In the genomic region with DNA sequence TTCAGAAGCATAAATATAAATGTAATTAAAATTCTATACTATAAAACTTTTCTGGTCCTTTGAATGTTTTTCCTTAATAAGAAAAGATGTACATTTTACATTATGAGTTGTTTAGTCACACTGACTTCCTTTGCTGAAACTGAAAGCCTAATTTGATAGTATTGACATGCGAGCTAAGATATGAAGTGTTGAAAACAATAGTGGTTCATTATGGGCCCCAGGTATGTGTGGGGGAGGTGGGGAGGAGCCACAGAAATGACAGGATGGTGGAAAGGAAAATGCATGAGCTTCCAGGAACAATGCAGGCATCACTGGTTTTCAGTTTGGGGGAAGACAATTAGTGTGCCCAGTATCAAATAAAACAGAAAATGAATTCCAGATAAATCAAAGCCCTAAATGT, we compare ENCODE assay signal across 14 cellular contexts. TPM values are rescaled to one million over a fixed set of nuclear protein-coding genes. Genes with fewer than 3 reads are reported as not detected.
A peak's percentile ranks its signal among the peaks of the same experiment; 100 is the strongest.
DNase-seq lines count a peak whose midpoint lies in the region; ATAC-seq, FAIRE-seq and TF ChIP-seq lines count a peak whose summit lies in the region.
"Had no signal": no experiment of that assay in that cellular context is flagged by ENCODE, and none has a peak within 500 bp of the region (broad histone marks: within the 10 kb centered on the region; RNA-seq: fewer than 3 reads in every experiment).

No MANE protein-coding gene starts in this region.

- peak overlapping the region in 1 of 2 donors; percentile 6 for H3K27ac Mint-ChIP-seq in natural killer cell treated with Interleukin-12 subunit alpha and Interleukin-12 subunit beta and Interleukin-15 and Interleukin-18, amount 100 ng/mL, for 72 hours
- H3K27ac Mint-ChIP-seq in natural killer cell = no peak overlapping the region
- H3K27ac Mint-ChIP-seq in stimulated activated naive CD8-positive, alpha-beta T cell treated with anti-CD3 and anti-CD28 coated beads, Interleukin-15, amount 100 ng/mL, for 72 hours = peak overlapping the region in 1 of 2 donors; percentile 49
- H3K27ac Mint-ChIP-seq: dendritic cell treated with granulocyte-macrophage colony-stimulating factor and Interleukin-4, amounts not matched to agents 40 ng/mL and 50 ng/mL, for 4 days had no signal

- FAIRE-seq in bronchial epithelial cell (lab: Jason Lieb, UNC) = no peak
- no peak for FAIRE-seq in D721Med (lab: Jason Lieb, UNC)

- H3K27me3 ChIP-seq in bronchial epithelial cell (ENCODE audit: control insufficient read depth, insufficient read depth, low read length) = no peaks in the 10 kb centered on the region

- intact Hi-C loops in natural killer cell (cut with micrococcal nuclease) = no loop called here

- no peaks in the 10 kb centered on the region for H3K36me3 Mint-ChIP-seq in natural killer cell treated with Interleukin-12 subunit alpha and Interleukin-12 subunit beta and Interleukin-15 and Interleukin-18, amount 100 ng/mL, for 72 hours
- H3K36me3 Mint-ChIP-seq in natural killer cell = peaks cover 6% of the 10 kb centered on the region

- DNase-seq in natural killer cell treated with Interleukin-12 subunit alpha and Interleukin-12 subunit beta and Interleukin-15 and Interleukin-18, amount 100 ng/mL, for 72 hours (ENCODE audit: low spot score) = no peak
- DNase-seq in natural killer cell = no peak
- DNase-seq in bronchial epithelial cell (ENCODE audit: low read depth) = peak; percentile 43
- peak in 1 of 2 donors; percentile 34 for DNase-seq in stimulated activated naive CD8-positive, alpha-beta T cell treated with anti-CD3 and anti-CD28 coated beads, Interleukin-15, amount 100 ng/mL, for 72 hours
- no peak for DNase-seq in D721Med (ENCODE audit: insufficient read length, low spot score)
- no peak for DNase-seq in SW 1271 (lab: John Stamatoyannopoulos, UW)
- DNase-seq: activated CD4-positive, CD25-positive, alpha-beta regulatory T cell treated with anti-CD3 and anti-CD28 coated beads, Interleukin-2, amount 50 U/mL, for 72 hours; aorta; NCI-H2171 treated with DMSO at 0.1 percent for 48 hours had no signal

- no peaks in the 10 kb centered on the region for H3K27me3 Mint-ChIP-seq in natural killer cell treated with Interleukin-12 subunit alpha and Interleukin-12 subunit beta and Interleukin-15 and Interleukin-18, amount 100 ng/mL, for 72 hours
- H3K27me3 Mint-ChIP-seq in natural killer cell (ENCODE audit: low read depth in 2 of 2) = no peaks in the 10 kb centered on the region
- H3K27me3 Mint-ChIP-seq in stimulated activated naive CD8-positive, alpha-beta T cell treated with anti-CD3 and anti-CD28 coated beads, Interleukin-15, amount 100 ng/mL, for 72 hours = no peaks in the 10 kb centered on the region
- H3K27me3 Mint-ChIP-seq: dendritic cell treated with granulocyte-macrophage colony-stimulating factor and Interleukin-4, amounts not matched to agents 40 ng/mL and 50 ng/mL, for 4 days had no signal

- peak in 1 of 2 donors; percentile 51 for ATAC-seq in natural killer cell treated with Interleukin-12 subunit alpha and Interleukin-12 subunit beta and Interleukin-15 and Interleukin-18, amount 100 ng/mL, for 72 hours
- ATAC-seq in natural killer cell (no peak), HG03196 (IDR thresholded peaks at IDR 0.05; ENCODE audit: unreplicated experiment) (peak; percentile 93), GM19452 (IDR thresholded peaks at IDR 0.05; ENCODE audit: unreplicated experiment) (no peak)
- peak; percentile 93 for ATAC-seq in stimulated activated naive CD8-positive, alpha-beta T cell treated with anti-CD3 and anti-CD28 coated beads, Interleukin-15, amount 100 ng/mL, for 72 hours

- no peaks in the 10 kb centered on the region for H3K36me3 ChIP-seq in bronchial epithelial cell (ENCODE audit: control insufficient read depth, insufficient read depth, low read length)

- H3K4me1 Mint-ChIP-seq in natural killer cell treated with Interleukin-12 subunit alpha and Interleukin-12 subunit beta and Interleukin-15 and Interleukin-18, amount 100 ng/mL, for 72 hours (ENCODE audit: low read depth in 2 of 2) = peaks cover 19 to 25% of the 10 kb centered on the region in 2 donors
- peaks cover 22 to 26% of the 10 kb centered on the region in 2 donors for H3K4me1 Mint-ChIP-seq in natural killer cell
- H3K4me1 Mint-ChIP-seq in stimulated activated naive CD8-positive, alpha-beta T cell treated with anti-CD3 and anti-CD28 coated beads, Interleukin-15, amount 100 ng/mL, for 72 hours = peaks cover 29% of the 10 kb centered on the region

- TF ChIP-seq CTCF in natural killer cell (IDR thresholded peaks at IDR 0.05) (no peak), bronchial epithelial cell (IDR thresholded peaks at IDR 0.05; ENCODE audit: insufficient read depth, low read length, severe bottlenecking) (no peak), D721Med (IDR thresholded peaks at IDR 0.05; ENCODE audit: insufficient read depth, missing control alignments) (no peak)

- peaks cover 3% of the 10 kb centered on the region for H3K9me3 Mint-ChIP-seq in natural killer cell treated with Interleukin-12 subunit alpha and Interleukin-12 subunit beta and Interleukin-15 and Interleukin-18, amount 100 ng/mL, for 72 hours
- no peaks in the 10 kb centered on the region for H3K9me3 Mint-ChIP-seq in natural killer cell
- H3K9me3 Mint-ChIP-seq in stimulated activated naive CD8-positive, alpha-beta T cell treated with anti-CD3 and anti-CD28 coated beads, Interleukin-15, amount 100 ng/mL, for 72 hours = peaks cover 0 to 6% of the 10 kb centered on the region in 2 donors

- H3K4me3 ChIP-seq in bronchial epithelial cell (ENCODE audit: low read depth, low read length) = no peak overlapping the region

- H3K4me3 Mint-ChIP-seq in natural killer cell treated with Interleukin-12 subunit alpha and Interleukin-12 subunit beta and Interleukin-15 and Interleukin-18, amount 100 ng/mL, for 72 hours = peak overlapping the region; percentile 45
- no peak overlapping the region for H3K4me3 Mint-ChIP-seq in natural killer cell
- H3K4me3 Mint-ChIP-seq in stimulated activated naive CD8-positive, alpha-beta T cell treated with anti-CD3 and anti-CD28 coated beads, Interleukin-15, amount 100 ng/mL, for 72 hours = peak overlapping the region; percentile 46 to 67
- H3K4me3 Mint-ChIP-seq: dendritic cell treated with granulocyte-macrophage colony-stimulating factor and Interleukin-4, amounts not matched to agents 40 ng/mL and 50 ng/mL, for 4 days had no signal

RNA-seq across cellular contexts. Expression of gene RLN1, which starts 35.4 kb away (rescaled TPM):
- 1 to 10 TPM in 1 of 2 donors, not detected in 1; 1.1 TPM for total RNA-seq in natural killer cell treated with Interleukin-12 subunit alpha and Interleukin-12 subunit beta and Interleukin-15 and Interleukin-18, amount 100 ng/mL, for 72 hours
- total RNA-seq in natural killer cell (1 to 10 TPM in 2 of 3 donors, under 1 TPM in 1; 0.43 to 1.9 (median 1.5) TPM), bronchial epithelial cell (0.26 and 0.64 TPM in 2 replicates)
- total RNA-seq: aorta, fibroblast of lung, osteoblast had no signal

Comparison
In these comparisons a context has a peak if more than half of its experiments do, and no peak if none do; other contexts are left out.
1. ATAC-seq: peak in HG03196 (single experiment) and stimulated activated naive CD8-positive, alpha-beta T cell treated with anti-CD3 and anti-CD28 coated beads, Interleukin-15, amount 100 ng/mL, for 72 hours (single experiment); none in natural killer cell (0 of 3) and GM19452 (single experiment).